12 cellular contexts compared by ENCODE assay signal in genomic region chr21:41846536-41846935, GRCh38. TPM values are rescaled to one million over a fixed set of nuclear protein-coding genes. Genes with fewer than 3 reads are reported as not detected.
DNase-seq lines count a peak whose midpoint lies in the region; ATAC-seq and TF ChIP-seq lines count a peak whose summit lies in the region.
"Had no signal": no experiment of that assay in that cellular context is flagged by ENCODE, and none has a peak within 500 bp of the region (broad histone marks: within the 10 kb centered on the region; RNA-seq: fewer than 3 reads in every experiment).

No MANE protein-coding gene starts in this region.

- dilution Hi-C loops in IMR-90 (cut with HindIII; ENCODE audit: low sequenced_read_pairs, unreplicated experiment), result no loop called here

- no peak overlapping the region for H3K14ac ChIP-seq in IMR-90 (replicated peaks; ENCODE audit: low read depth, low read length)

- H3K27ac Mint-ChIP-seq in neural crest cell (ENCODE audit: unreplicated experiment) (peak overlapping the region; percentile 50), natural killer cell (no peak overlapping the region)
- no peak overlapping the region for H3K27ac Mint-ChIP-seq in activated T-cell treated with anti-CD3 and anti-CD28 coated beads, Interleukin-2, amount 50 U/mL, for 24 hours
- H3K27ac Mint-ChIP-seq: IgD-negative memory B cell had no signal

- ATAC-seq in IMR-90 (ENCODE audit: low read depth) (no peak), upper lobe of right lung (no peak), natural killer cell (no peak)

- H2AFZ ChIP-seq in IMR-90 (replicated peaks; ENCODE audit: low read length, poor library complexity), result no peak overlapping the region

- H3K4ac ChIP-seq in IMR-90 (ENCODE audit: low read depth, low read length), result no peak overlapping the region

- H3K27me3 ChIP-seq in IMR-90 (ENCODE audit: control insufficient read depth, insufficient read depth, low read length) (no peaks in the 10 kb centered on the region), upper lobe of right lung (no peaks in the 10 kb centered on the region)

- no peaks in the 10 kb centered on the region for H3K9me3 ChIP-seq in IMR-90 (ENCODE audit: control insufficient read depth, insufficient read depth, low read length)
- H3K9me3 ChIP-seq in SK-N-MC (ENCODE audit: low read depth, low read length), result 0 out of 2 replicates have a peak, but pooled peaks cover 1% of the 10 kb centered on the region
- H3K9me3 ChIP-seq in upper lobe of right lung, result no peaks in the 10 kb centered on the region

- no peak overlapping the region for H3K23ac ChIP-seq in IMR-90 (ENCODE audit: low read depth, low read length)

- TF ChIP-seq RAD21 in IMR-90 (IDR thresholded peaks at IDR 0.05; ENCODE audit: low read length), result no peak

- H3K4me1 ChIP-seq in IMR-90 (ENCODE audit: control insufficient read depth, insufficient read depth, low read length) (no peaks in the 10 kb centered on the region), upper lobe of right lung (no peaks in the 10 kb centered on the region)

- no peak overlapping the region for H4K91ac ChIP-seq in IMR-90 (ENCODE audit: insufficient read depth, low read depth, low read length)

- no CpG with 5 or more reads among the region's 7 CpGs for WGBS in IMR-90 (ENCODE audit: extremely low coverage in 2 of 2, insufficient read length in 1 of 2), 2 experiments

- POLR2A ChIA-PET in IMR-90 (lab: Charles Lee; ENCODE audit: unreplicated experiment), result no interaction called here

- in situ Hi-C loops in IMR-90 (cut with MboI; ENCODE audit: low sequenced_read_pairs), result no loop called here
- in situ Hi-C loops in GM13976 (cut with MboI; ENCODE audit: low sequenced_read_pairs, unreplicated experiment), result no loop called here

- no peak for TF ChIP-seq POLR2A in IMR-90 (IDR thresholded peaks at IDR 0.05; ENCODE audit: low read depth, low read length)

- no peak overlapping the region for H3K9ac ChIP-seq in IMR-90 (ENCODE audit: low read depth, low read length)
- H3K9ac ChIP-seq in SK-N-MC (ENCODE audit: insufficient read length), result no peak overlapping the region

- H4K5ac ChIP-seq in IMR-90 (ENCODE audit: low read depth, low read length), result no peak overlapping the region

- H3K27me3 Mint-ChIP-seq in neural crest cell (ENCODE audit: low read depth) (no peaks in the 10 kb centered on the region), natural killer cell (ENCODE audit: low read depth in 2 of 2) (no peaks in the 10 kb centered on the region)
- no peaks in the 10 kb centered on the region for H3K27me3 Mint-ChIP-seq in activated T-cell treated with anti-CD3 and anti-CD28 coated beads, Interleukin-2, amount 50 U/mL, for 24 hours
- H3K27me3 Mint-ChIP-seq: IgD-negative memory B cell had no signal

- no peak overlapping the region for H2AK5ac ChIP-seq in IMR-90 (ENCODE audit: low read depth, low read length)

- no peak overlapping the region for H2BK120ac ChIP-seq in IMR-90 (ENCODE audit: low read depth, low read length)

- BruUV-seq in IMR-90 (replicated peaks; lab: Mats Ljungman, UMichigan), result no TSS peak

- peaks cover 3% of the 10 kb centered on the region; the same call in 1 of the 2 replicates for H3K9me1 ChIP-seq in IMR-90 (ENCODE audit: insufficient read depth, low read length)

- H2BK5ac ChIP-seq in IMR-90 (ENCODE audit: low read depth, low read length, poor library complexity, severe bottlenecking), result no peak overlapping the region

- H3K79me1 ChIP-seq in IMR-90 (ENCODE audit: low read depth in 1 of 2, low read length in 2 of 2), result 0 out of 4 replicates have a peak, but pooled peaks cover 0 to 4% of the 10 kb centered on the region in 2 experiments

- intact Hi-C loops in IMR-90 (cut with micrococcal nuclease), result no loop called here
- intact Hi-C loops in upper lobe of right lung (cut with DNase I), result no loop called here
- intact Hi-C loops in natural killer cell (cut with micrococcal nuclease), result no loop called here

- CTCF ChIA-PET in IMR-90 (lab: Yijun Ruan, JAX), result no interaction called here

- DNase-seq in IMR-90 (no peak), SK-N-MC (ENCODE audit: low read depth, low spot score) (no peak), neural crest cell (ENCODE audit: low read depth, low spot score) (no peak), upper lobe of right lung (peak; percentile 32), NCI-H524 (lab: John Stamatoyannopoulos, UW) (no peak), GM13976 (ENCODE audit: low spot score) (no peak), natural killer cell (no peak)
- DNase-seq in activated T-cell treated with anti-CD3 and anti-CD28 coated beads, Interleukin-2, amount 50 U/mL, for 24 hours, result no peak
- DNase-seq: CD8-positive, alpha-beta memory T cell; DMS53; GF-D8 had no signal

- no peak overlapping the region for H3K4me3 Mint-ChIP-seq in neural crest cell
- H3K4me3 Mint-ChIP-seq in activated T-cell treated with anti-CD3 and anti-CD28 coated beads, Interleukin-2, amount 50 U/mL, for 24 hours, result no peak overlapping the region
- no peak overlapping the region for H3K4me3 Mint-ChIP-seq in natural killer cell
- H3K4me3 Mint-ChIP-seq: CD8-positive, alpha-beta memory T cell had no signal

- H3K18ac ChIP-seq in IMR-90 (ENCODE audit: low read depth, low read length), result no peak overlapping the region

- TF ChIP-seq CTCF in IMR-90 (conservative IDR thresholded peaks at IDR 0.05; ENCODE audit: low read depth, low read length), result no peak
- TF ChIP-seq CTCF in neural crest cell (conservative IDR thresholded peaks at IDR 0.05), result no peak
- TF ChIP-seq CTCF in upper lobe of right lung (IDR thresholded peaks at IDR 0.05), result no peak
- no peak for TF ChIP-seq CTCF in GM13976 (IDR thresholded peaks at IDR 0.05; ENCODE audit: borderline replicate concordance, control extremely low read depth, extremely low read depth, insufficient read depth, missing control alignments)
- no peak for TF ChIP-seq CTCF in natural killer cell (IDR thresholded peaks at IDR 0.05)

- H3K36me3 Mint-ChIP-seq in neural crest cell (ENCODE audit: low read depth) (peaks cover 11% of the 10 kb centered on the region), natural killer cell (no peaks in the 10 kb centered on the region)
- H3K36me3 Mint-ChIP-seq in activated T-cell treated with anti-CD3 and anti-CD28 coated beads, Interleukin-2, amount 50 U/mL, for 24 hours (ENCODE audit: low read depth), result peaks cover 81% of the 10 kb centered on the region

- H2BK20ac ChIP-seq in IMR-90 (ENCODE audit: low read depth, low read length), result no peak overlapping the region

- H3K4me2 ChIP-seq in IMR-90 (ENCODE audit: low read depth, low read length), result no peak overlapping the region

- H2BK15ac ChIP-seq in IMR-90 (ENCODE audit: low read depth, low read length), result no peak overlapping the region

- peak overlapping the region; percentile 40 for H2AK9ac ChIP-seq in IMR-90 (replicated peaks; ENCODE audit: low read depth, low read length, poor library complexity)

- H3K9me3 Mint-ChIP-seq in neural crest cell (peaks cover 2% of the 10 kb centered on the region), natural killer cell (no peaks in the 10 kb centered on the region)
- H3K9me3 Mint-ChIP-seq in activated T-cell treated with anti-CD3 and anti-CD28 coated beads, Interleukin-2, amount 50 U/mL, for 24 hours, result peaks cover 2% of the 10 kb centered on the region
- H3K9me3 Mint-ChIP-seq: CD8-positive, alpha-beta memory T cell; IgD-negative memory B cell had no signal

- H3K4me3 ChIP-seq in IMR-90 (ENCODE audit: insufficient read depth, low read depth, low read length), result no peak overlapping the region
- no peak overlapping the region for H3K4me3 ChIP-seq in SK-N-MC
- H3K4me3 ChIP-seq in upper lobe of right lung, result no peak overlapping the region

- no peak overlapping the region for H4K8ac ChIP-seq in IMR-90 (ENCODE audit: low read depth in 2 of 2, low read length in 2 of 2)

- H3K4me1 Mint-ChIP-seq in neural crest cell, result peaks cover 28% of the 10 kb centered on the region
- no peaks in the 10 kb centered on the region for H3K4me1 Mint-ChIP-seq in activated T-cell treated with anti-CD3 and anti-CD28 coated beads, Interleukin-2, amount 50 U/mL, for 24 hours (ENCODE audit: low read depth)
- H3K4me1 Mint-ChIP-seq in natural killer cell, result no peaks in the 10 kb centered on the region

- H3K56ac ChIP-seq in IMR-90 (ENCODE audit: extremely low read depth, insufficient read depth, low read length), result no peak overlapping the region

- no peak overlapping the region for H3K27ac ChIP-seq in IMR-90 (ENCODE audit: insufficient read depth, low read length)
- peak overlapping the region; percentile 57 for H3K27ac ChIP-seq in SK-N-MC
- H3K27ac ChIP-seq in upper lobe of right lung, result no peak overlapping the region

- no peaks in the 10 kb centered on the region; the same call in 1 of the 2 replicates for H4K20me1 ChIP-seq in IMR-90 (ENCODE audit: insufficient read depth, low read length)

- H3K36me3 ChIP-seq in IMR-90 (ENCODE audit: control insufficient read depth, insufficient read depth, low read length), result peaks cover 4% of the 10 kb centered on the region; the same call in 1 of the 2 replicates
- peaks cover 3% of the 10 kb centered on the region; the same call in 1 of the 2 replicates for H3K36me3 ChIP-seq in SK-N-MC (ENCODE audit: insufficient read depth, low read length)
- no peaks in the 10 kb centered on the region for H3K36me3 ChIP-seq in upper lobe of right lung

TF ChIP-seq in IMR-90, 13 proteins besides CTCF, POLR2A, EP300 and RAD21 (continues in another document):
- TF ChIP-seq MAFK (IDR thresholded peaks at IDR 0.05; ENCODE audit: low read depth, low read length) (no peak), RCOR1 (IDR thresholded peaks at IDR 0.05; ENCODE audit: insufficient replicate concordance, low read length) (no peak), RFX5 (IDR thresholded peaks at IDR 0.05; ENCODE audit: low read depth, low read length) (no peak), ELK1 (IDR thresholded peaks at IDR 0.05; ENCODE audit: borderline replicate concordance, low read depth, low read length) (no peak), CHD1 (IDR thresholded peaks at IDR 0.05; ENCODE audit: low read depth, low read length) (no peak), MXI1 (IDR thresholded peaks at IDR 0.05; ENCODE audit: borderline replicate concordance, low read depth, low read length) (no peak), FOS (IDR thresholded peaks at IDR 0.05; ENCODE audit: low read depth, low read length) (no peak)

RNA-seq across cellular contexts. Expression of gene PRDM15, which starts 32.6 kb away (rescaled TPM):
- 5.6 and 8.8 TPM in 2 replicates for total RNA-seq in IMR-90 (2012; rRNA removed)
- 7.3 and 7.6 TPM in 2 replicates for polyA plus RNA-seq in IMR-90 (2012; rRNA removed)
- 2.5 and 3.2 TPM in 2 replicates for polyA plus RNA-seq in IMR-90 (2012; cell fraction: cytosol; rRNA removed)
- polyA plus RNA-seq in IMR-90 (2012; cell fraction: nucleus; rRNA removed; ENCODE audit: low replicate concordance), result 32.6 and 43.8 TPM in 2 replicates
- 11.6 and 12.0 TPM in 2 replicates for total RNA-seq in neural crest cell
- 7.4 TPM for total RNA-seq in upper lobe of right lung
- total RNA-seq in natural killer cell, result 10 to 100 TPM; 11.4 to 13.5 (median 11.9) TPM
